ENCODE assay signal across 15 cellular contexts in genomic region chr17:3956983-3957382, GRCh38. TPM values are rescaled to one million over a fixed set of nuclear protein-coding genes. Genes with fewer than 3 reads are reported as not detected.
DNase-seq lines count a peak whose midpoint lies in the region; ATAC-seq and TF ChIP-seq lines count a peak whose summit lies in the region.
"Had no signal": no experiment of that assay in that cellular context is flagged by ENCODE, and none has a peak within 500 bp of the region (broad histone marks: within the 10 kb centered on the region; RNA-seq: fewer than 3 reads in every experiment).

No MANE protein-coding gene starts in this region.

- H3K4me1 ChIP-seq in right atrium auricular region (peaks cover 0 to 34% of the 10 kb centered on the region in 2 donors), esophagus muscularis mucosa (peaks cover 19 to 43% (median 36%) of the 10 kb centered on the region in 4 donors)
- H3K4me1 ChIP-seq: HAP-1 had no signal

- ATAC-seq in Right ventricle myocardium inferior, result no peak
- ATAC-seq in stimulated activated naive B cell treated with anti-CD40 and anti-IgM and Interleukin-4, amounts not matched to agents 10 μg/mL and 1 μg/mL and 100 μg/mL, for 72 hours (replicated peaks), result no peak

- peaks cover 12% of the 10 kb centered on the region for H3K36me3 Mint-ChIP-seq in activated T-helper 1 cell treated with anti-CD3 and anti-CD28 coated beads, Interleukin-12 subunit alpha, Interleukin-12 subunit beta, Interleukin-2, Interleukin-4 antibody, amounts not matched to agents 30 ng/mL and 10 ng/mL and 1 ng/mL, durations not matched to agents 14 hours and 24 hours and 36 hours (ENCODE audit: low read depth)
- H3K36me3 Mint-ChIP-seq in stimulated activated naive B cell treated with anti-CD40 and anti-IgM and Interleukin-4, amounts not matched to agents 10 μg/mL and 1 μg/mL and 100 μg/mL, for 72 hours, result peaks cover 14 to 19% of the 10 kb centered on the region in 2 donors

- no peaks in the 10 kb centered on the region for H3K9me3 ChIP-seq in right atrium auricular region
- H3K9me3 ChIP-seq in esophagus muscularis mucosa, result no peaks in the 10 kb centered on the region
- H3K9me3 ChIP-seq: HAP-1, prostate gland had no signal

- no peaks in the 10 kb centered on the region for H3K27me3 Mint-ChIP-seq in activated T-helper 1 cell treated with anti-CD3 and anti-CD28 coated beads, Interleukin-12 subunit alpha, Interleukin-12 subunit beta, Interleukin-2, Interleukin-4 antibody, amounts not matched to agents 30 ng/mL and 10 ng/mL and 1 ng/mL, durations not matched to agents 14 hours and 24 hours and 36 hours (ENCODE audit: insufficient read depth)
- no peaks in the 10 kb centered on the region for H3K27me3 Mint-ChIP-seq in stimulated activated naive B cell treated with anti-CD40 and anti-IgM and Interleukin-4, amounts not matched to agents 10 μg/mL and 1 μg/mL and 100 μg/mL, for 72 hours
- H3K27me3 Mint-ChIP-seq: activated CD4-positive, alpha-beta memory T cell treated with anti-CD3 and anti-CD28 coated beads, Interleukin-2, amount 10 ng/mL, durations not matched to agents 7 days and 5 days had no signal

- no peak overlapping the region for H3K4me3 ChIP-seq in right atrium auricular region
- H3K4me3 ChIP-seq in esophagus muscularis mucosa, result no peak overlapping the region
- H3K4me3 ChIP-seq: HAP-1, prostate gland had no signal

- H3K36me3 ChIP-seq in right atrium auricular region, result no peaks in the 10 kb centered on the region
- H3K36me3 ChIP-seq in esophagus muscularis mucosa, result no peaks in the 10 kb centered on the region
- H3K36me3 ChIP-seq: HAP-1, prostate gland had no signal

- peaks cover 40% of the 10 kb centered on the region for H3K4me1 Mint-ChIP-seq in activated T-helper 1 cell treated with anti-CD3 and anti-CD28 coated beads, Interleukin-12 subunit alpha, Interleukin-12 subunit beta, Interleukin-2, Interleukin-4 antibody, amounts not matched to agents 30 ng/mL and 10 ng/mL and 1 ng/mL, durations not matched to agents 14 hours and 24 hours and 36 hours (ENCODE audit: low read depth)
- peaks cover 58 to 88% of the 10 kb centered on the region in 2 donors for H3K4me1 Mint-ChIP-seq in stimulated activated naive B cell treated with anti-CD40 and anti-IgM and Interleukin-4, amounts not matched to agents 10 μg/mL and 1 μg/mL and 100 μg/mL, for 72 hours

- WGBS in esophagus muscularis mucosa, result 93% methylated on average over 12 of the region's 12 CpGs

- no peak for TF ChIP-seq POLR2A in esophagus muscularis mucosa (IDR thresholded peaks at IDR 0.05; ENCODE audit: low read depth)

- TF ChIP-seq EP300 in esophagus muscularis mucosa (IDR thresholded peaks at IDR 0.05), result no peak

- TF ChIP-seq CTCF in right atrium auricular region (IDR thresholded peaks at IDR 0.05) (no peak), esophagus muscularis mucosa (IDR thresholded peaks at IDR 0.05) (no peak)

- no peaks in the 10 kb centered on the region for H3K27me3 ChIP-seq in right atrium auricular region
- H3K27me3 ChIP-seq in esophagus muscularis mucosa, result peaks cover 0 to 9% (median 0%) of the 10 kb centered on the region in 4 donors

- DNase-seq in Right ventricle myocardium inferior (ENCODE audit: missing footprints) (peak; percentile 49), right atrium auricular region (ENCODE audit: low spot score) (no peak), NCI-H2081 treated with DMSO at 0.1 percent for 48 hours (lab: John Stamatoyannopoulos, UW) (peak; percentile 84), esophagus muscularis mucosa (ENCODE audit: extremely low spot score) (no peak), NOMO-1 treated with dmso at 0.1 percent for 144 hours (lab: John Stamatoyannopoulos, UW; ENCODE audit: unreplicated experiment) (no peak), posterior cingulate gyrus (no peak)
- DNase-seq in activated T-helper 1 cell treated with anti-CD3 and anti-CD28 coated beads, Interleukin-12 subunit alpha, Interleukin-12 subunit beta, Interleukin-2, Interleukin-4 antibody, amounts not matched to agents 30 ng/mL and 10 ng/mL and 1 ng/mL, durations not matched to agents 14 hours and 24 hours and 36 hours (ENCODE audit: low spot score), result no peak
- DNase-seq in stimulated activated naive B cell treated with anti-CD40 and anti-IgM and Interleukin-4, amounts not matched to agents 10 μg/mL and 1 μg/mL and 100 μg/mL, for 72 hours, result no peak
- DNase-seq: activated CD4-positive, alpha-beta memory T cell treated with anti-CD3 and anti-CD28 coated beads, Interleukin-2, amount 10 ng/mL, durations not matched to agents 7 days and 5 days; GDM1; mesendoderm; stimulated activated CD4-positive, alpha-beta T cell treated with anti-CD3 and anti-CD28 coated beads, Interleukin-1b, Interleukin-23, amount 100 ng/mL, for 48 hours; stimulated activated naive CD4-positive, alpha-beta T cell had no signal

- H3K27ac ChIP-seq in right atrium auricular region, result no peak overlapping the region
- H3K27ac ChIP-seq in esophagus muscularis mucosa (replicated peaks in 1 of 4), result no peak overlapping the region
- H3K27ac ChIP-seq: prostate gland had no signal

- H3K27ac Mint-ChIP-seq in activated T-helper 1 cell treated with anti-CD3 and anti-CD28 coated beads, Interleukin-12 subunit alpha, Interleukin-12 subunit beta, Interleukin-2, Interleukin-4 antibody, amounts not matched to agents 30 ng/mL and 10 ng/mL and 1 ng/mL, durations not matched to agents 14 hours and 24 hours and 36 hours, result peak overlapping the region; percentile 65
- H3K27ac Mint-ChIP-seq in stimulated activated naive B cell treated with anti-CD40 and anti-IgM and Interleukin-4, amounts not matched to agents 10 μg/mL and 1 μg/mL and 100 μg/mL, for 72 hours, result peak overlapping the region; percentile 95
- H3K27ac Mint-ChIP-seq: activated CD4-positive, alpha-beta memory T cell treated with anti-CD3 and anti-CD28 coated beads, Interleukin-2, amount 10 ng/mL, durations not matched to agents 7 days and 5 days had no signal

- intact Hi-C loops in Right ventricle myocardium inferior (cut with DNase I) (no loop called here), esophagus muscularis mucosa (cut with DNase I) (no loop called here), posterior cingulate gyrus (cut with DNase I) (no loop called here)
- intact Hi-C loops in activated T-helper 1 cell treated with anti-CD3 and anti-CD28 coated beads, Interleukin-12 subunit alpha, Interleukin-12 subunit beta, Interleukin-2, Interleukin-4 antibody, amounts not matched to agents 30 ng/mL and 10 ng/mL and 1 ng/mL, durations not matched to agents 14 hours and 24 hours and 36 hours (cut with micrococcal nuclease), result no loop called here

- H3K4me3 Mint-ChIP-seq in activated T-helper 1 cell treated with anti-CD3 and anti-CD28 coated beads, Interleukin-12 subunit alpha, Interleukin-12 subunit beta, Interleukin-2, Interleukin-4 antibody, amounts not matched to agents 30 ng/mL and 10 ng/mL and 1 ng/mL, durations not matched to agents 14 hours and 24 hours and 36 hours, result no peak overlapping the region
- peak overlapping the region in 1 of 2 donors; percentile 23 for H3K4me3 Mint-ChIP-seq in stimulated activated naive B cell treated with anti-CD40 and anti-IgM and Interleukin-4, amounts not matched to agents 10 μg/mL and 1 μg/mL and 100 μg/mL, for 72 hours
- H3K4me3 Mint-ChIP-seq: activated CD4-positive, alpha-beta memory T cell treated with anti-CD3 and anti-CD28 coated beads, Interleukin-2, amount 10 ng/mL, durations not matched to agents 7 days and 5 days had no signal

- no peaks in the 10 kb centered on the region for H3K9me3 Mint-ChIP-seq in activated T-helper 1 cell treated with anti-CD3 and anti-CD28 coated beads, Interleukin-12 subunit alpha, Interleukin-12 subunit beta, Interleukin-2, Interleukin-4 antibody, amounts not matched to agents 30 ng/mL and 10 ng/mL and 1 ng/mL, durations not matched to agents 14 hours and 24 hours and 36 hours
- no peaks in the 10 kb centered on the region for H3K9me3 Mint-ChIP-seq in stimulated activated naive B cell treated with anti-CD40 and anti-IgM and Interleukin-4, amounts not matched to agents 10 μg/mL and 1 μg/mL and 100 μg/mL, for 72 hours
- H3K9me3 Mint-ChIP-seq: activated CD4-positive, alpha-beta memory T cell treated with anti-CD3 and anti-CD28 coated beads, Interleukin-2, amount 10 ng/mL, durations not matched to agents 7 days and 5 days had no signal

RNA-seq across cellular contexts. Expression of gene ATP2A3, which starts 7.3 kb away (rescaled TPM):
- 7.7 TPM for total RNA-seq in Right ventricle myocardium inferior
- 10 to 100 TPM in 1 of 2 donors, 1 to 10 TPM in 1; 5.5 to 12.2 TPM for total RNA-seq in right atrium auricular region
- total RNA-seq in activated T-helper 1 cell treated with anti-CD3 and anti-CD28 coated beads, Interleukin-12 subunit alpha, Interleukin-12 subunit beta, Interleukin-2, Interleukin-4 antibody, amounts not matched to agents 30 ng/mL and 10 ng/mL and 1 ng/mL, durations not matched to agents 14 hours and 24 hours and 36 hours, result 107 and 111 TPM in 2 replicates
- total RNA-seq in esophagus muscularis mucosa, result 10 to 100 TPM; 17.9 to 35.4 (median 24.8) TPM

RNA-seq across cellular contexts. Expression of gene P2RX1, which starts 40.7 kb away (rescaled TPM):
- total RNA-seq in Right ventricle myocardium inferior (0.16 TPM), right atrium auricular region (1 to 10 TPM in 1 of 2 donors, under 1 TPM in 1; 0.85 to 2.8 TPM), esophagus muscularis mucosa (10 to 100 TPM in 2 of 4 donors, 1 to 10 TPM in 2; 3.7 to 26.0 (median 10.2) TPM)
- 0.13 and 0.34 TPM in 2 replicates for total RNA-seq in activated T-helper 1 cell treated with anti-CD3 and anti-CD28 coated beads, Interleukin-12 subunit alpha, Interleukin-12 subunit beta, Interleukin-2, Interleukin-4 antibody, amounts not matched to agents 30 ng/mL and 10 ng/mL and 1 ng/mL, durations not matched to agents 14 hours and 24 hours and 36 hours

Comparison
In these comparisons a context has a peak if more than half of its experiments do, and no peak if none do; other contexts are left out.
1. DNase-seq: peak in Right ventricle myocardium inferior (single experiment) and NCI-H2081 treated with DMSO at 0.1 percent for 48 hours (single experiment); none in right atrium auricular region (single experiment), activated T-helper 1 cell treated with anti-CD3 and anti-CD28 coated beads, Interleukin-12 subunit alpha, Interleukin-12 subunit beta, Interleukin-2, Interleukin-4 antibody, amounts not matched to agents 30 ng/mL and 10 ng/mL and 1 ng/mL, durations not matched to agents 14 hours and 24 hours and 36 hours (single experiment), stimulated activated naive B cell treated with anti-CD40 and anti-IgM and Interleukin-4, amounts not matched to agents 10 μg/mL and 1 μg/mL and 100 μg/mL, for 72 hours (single experiment), esophagus muscularis mucosa (single experiment), NOMO-1 treated with dmso at 0.1 percent for 144 hours (single experiment) and posterior cingulate gyrus (0 of 10).